1 cellular context compared by ENCODE assay signal in the genomic region with DNA sequence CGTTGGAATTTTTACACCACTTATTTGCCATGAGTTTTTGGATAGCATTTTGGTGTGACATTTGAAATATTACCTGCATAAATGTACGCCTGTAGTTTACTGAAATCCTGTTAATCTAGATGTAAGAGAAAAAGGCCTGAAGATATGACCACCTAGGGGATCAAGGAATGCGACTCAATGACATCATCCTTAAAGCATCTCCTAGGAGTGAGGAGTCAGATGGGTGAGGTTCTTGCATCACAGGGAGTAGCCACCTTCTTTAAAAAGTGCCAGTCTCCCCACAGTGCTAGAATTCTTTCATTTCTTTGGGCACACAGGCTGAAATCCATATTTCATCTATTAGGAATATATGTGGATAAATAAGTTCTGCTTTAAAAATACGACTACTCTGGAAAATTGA.
TF ChIP-seq lines count a peak whose summit lies in the region.

No MANE protein-coding gene starts in this region.

TF ChIP-seq in K562, 482 proteins besides CTCF, POLR2A, EP300 and RAD21 (continued from another document):
- TF ChIP-seq, protein P1, sequence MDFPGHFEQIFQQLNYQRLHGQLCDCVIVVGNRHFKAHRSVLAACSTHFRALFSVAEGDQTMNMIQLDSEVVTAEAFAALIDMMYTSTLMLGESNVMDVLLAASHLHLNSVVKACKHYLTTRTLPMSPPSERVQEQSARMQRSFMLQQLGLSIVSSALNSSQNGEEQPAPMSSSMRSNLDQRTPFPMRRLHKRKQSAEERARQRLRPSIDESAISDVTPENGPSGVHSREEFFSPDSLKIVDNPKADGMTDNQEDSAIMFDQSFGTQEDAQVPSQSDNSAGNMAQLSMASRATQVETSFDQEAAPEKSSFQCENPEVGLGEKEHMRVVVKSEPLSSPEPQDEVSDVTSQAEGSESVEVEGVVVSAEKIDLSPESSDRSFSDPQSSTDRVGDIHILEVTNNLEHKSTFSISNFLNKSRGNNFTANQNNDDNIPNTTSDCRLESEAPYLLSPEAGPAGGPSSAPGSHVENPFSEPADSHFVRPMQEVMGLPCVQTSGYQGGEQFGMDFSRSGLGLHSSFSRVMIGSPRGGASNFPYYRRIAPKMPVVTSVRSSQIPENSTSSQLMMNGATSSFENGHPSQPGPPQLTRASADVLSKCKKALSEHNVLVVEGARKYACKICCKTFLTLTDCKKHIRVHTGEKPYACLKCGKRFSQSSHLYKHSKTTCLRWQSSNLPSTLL (IDR thresholded peaks at IDR 0.05): no peak
- TF ChIP-seq, protein P2, sequence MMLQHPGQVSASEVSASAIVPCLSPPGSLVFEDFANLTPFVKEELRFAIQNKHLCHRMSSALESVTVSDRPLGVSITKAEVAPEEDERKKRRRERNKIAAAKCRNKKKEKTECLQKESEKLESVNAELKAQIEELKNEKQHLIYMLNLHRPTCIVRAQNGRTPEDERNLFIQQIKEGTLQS (IDR thresholded peaks at IDR 0.05): peak; percentile 63
- TF ChIP-seq, protein P2 (CRISPR knock-in tag; conservative IDR thresholded peaks at IDR 0.05): no peak
- TF ChIP-seq SMARCE1 (IDR thresholded peaks at IDR 0.05) (no peak), HDAC3 (IDR thresholded peaks at IDR 0.05; ENCODE audit: borderline replicate concordance, partially characterized antibody) (no peak), ATF7 (IDR thresholded peaks at IDR 0.05) (peak; percentile 48; the same call in 1 of the 2 replicates), SETDB1 (IDR thresholded peaks at IDR 0.05; ENCODE audit: low read length) (no peak)
- TF ChIP-seq, protein P3, sequence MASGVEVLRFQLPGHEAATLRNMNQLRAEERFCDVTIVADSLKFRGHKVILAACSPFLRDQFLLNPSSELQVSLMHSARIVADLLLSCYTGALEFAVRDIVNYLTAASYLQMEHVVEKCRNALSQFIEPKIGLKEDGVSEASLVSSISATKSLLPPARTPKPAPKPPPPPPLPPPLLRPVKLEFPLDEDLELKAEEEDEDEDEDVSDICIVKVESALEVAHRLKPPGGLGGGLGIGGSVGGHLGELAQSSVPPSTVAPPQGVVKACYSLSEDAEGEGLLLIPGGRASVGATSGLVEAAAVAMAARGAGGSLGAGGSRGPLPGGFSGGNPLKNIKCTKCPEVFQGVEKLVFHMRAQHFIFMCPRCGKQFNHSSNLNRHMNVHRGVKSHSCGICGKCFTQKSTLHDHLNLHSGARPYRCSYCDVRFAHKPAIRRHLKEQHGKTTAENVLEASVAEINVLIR (CRISPR knock-in tag; IDR thresholded peaks at IDR 0.05): no peak
- TF ChIP-seq, protein P4, sequence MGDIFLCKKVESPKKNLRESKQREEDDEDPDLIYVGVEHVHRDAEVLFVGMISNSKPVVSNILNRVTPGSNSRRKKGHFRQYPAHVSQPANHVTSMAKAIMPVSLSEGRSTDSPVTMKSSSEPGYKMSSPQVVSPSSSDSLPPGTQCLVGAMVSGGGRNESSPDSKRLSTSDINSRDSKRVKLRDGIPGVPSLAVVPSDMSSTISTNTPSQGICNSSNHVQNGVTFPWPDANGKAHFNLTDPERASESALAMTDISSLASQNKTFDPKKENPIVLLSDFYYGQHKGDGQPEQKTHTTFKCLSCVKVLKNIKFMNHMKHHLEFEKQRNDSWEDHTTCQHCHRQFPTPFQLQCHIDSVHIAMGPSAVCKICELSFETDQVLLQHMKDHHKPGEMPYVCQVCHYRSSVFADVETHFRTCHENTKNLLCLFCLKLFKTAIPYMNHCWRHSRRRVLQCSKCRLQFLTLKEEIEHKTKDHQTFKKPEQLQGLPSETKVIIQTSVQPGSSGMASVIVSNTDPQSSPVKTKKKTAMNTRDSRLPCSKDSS (IDR thresholded peaks at IDR 0.05; ENCODE audit: low read depth, partially characterized antibody): no peak
TF ChIP-seq in K562: peak in this region for 2.
